In the genomic region with DNA sequence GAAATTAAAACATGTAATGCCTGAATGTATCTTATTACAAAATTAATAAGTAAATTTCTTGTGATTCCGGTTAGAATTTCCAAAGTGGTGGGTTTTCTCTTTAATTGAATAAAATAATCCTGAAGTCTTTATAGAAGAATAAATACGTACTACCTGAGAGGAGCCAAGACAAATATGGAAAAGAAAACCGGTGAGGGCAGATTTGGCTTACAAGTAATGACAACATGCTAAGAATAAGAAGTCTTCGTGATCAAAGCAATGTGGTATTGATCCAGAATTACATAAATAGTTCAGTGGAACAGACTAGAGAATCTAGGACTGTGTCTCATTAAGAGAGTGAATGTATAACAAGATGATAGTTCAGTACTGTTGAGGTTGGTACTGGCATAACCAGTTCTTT, we compare ENCODE assay signal across 22 cellular contexts.
DNase-seq lines count a peak whose midpoint lies in the region; ATAC-seq, FAIRE-seq and TF ChIP-seq lines count a peak whose summit lies in the region.
"Had no signal": no experiment of that assay in that cellular context is flagged by ENCODE, and none has a peak within 500 bp of the region (broad histone marks: within the 10 kb centered on the region; RNA-seq: fewer than 3 reads in every experiment).

No MANE protein-coding gene starts in this region.

- H3K9ac ChIP-seq in OCI-LY3 (ENCODE audit: low read length), result no peak overlapping the region
- H3K9ac ChIP-seq: SK-N-SH had no signal

- H3K27me3 ChIP-seq in OCI-LY3 (ENCODE audit: low read depth, low read length) (no peaks in the 10 kb centered on the region), bronchial epithelial cell (ENCODE audit: control insufficient read depth, insufficient read depth, low read length) (no peaks in the 10 kb centered on the region), pancreas (no peaks in the 10 kb centered on the region)

- H3K27ac ChIP-seq in OCI-LY3 (ENCODE audit: low read length) (no peak overlapping the region), pancreas (peak overlapping the region in 3 of 4 donors; percentile 13 to 37 (median 16))
- H3K27ac ChIP-seq: A549 had no signal

- intact Hi-C loops in Calu3 (cut with micrococcal nuclease; ENCODE audit: unreplicated experiment), result loop anchor here (2.0 kb wide), 1 partner anchor 15 kb away; no protein-coding TSS in a partner anchor
- intact Hi-C loops in pancreas (cut with DNase I), result no loop called here

- H3K27ac Mint-ChIP-seq in Calu3 (ENCODE audit: unreplicated experiment), result peak overlapping the region; percentile 57
- no peak overlapping the region for H3K27ac Mint-ChIP-seq in activated T-helper 17 cell treated with anti-CD3 and anti-CD28 coated beads, Interleukin-2, amount 50 U/mL, for 72 hours
- H3K27ac Mint-ChIP-seq: B cell had no signal

- H3K9me3 ChIP-seq in OCI-LY3 (ENCODE audit: insufficient read depth, low read length) (no peaks in the 10 kb centered on the region), pancreas (no peaks in the 10 kb centered on the region)
- H3K9me3 ChIP-seq: A549, SK-N-SH had no signal

- FAIRE-seq in bronchial epithelial cell (lab: Jason Lieb, UNC), result no peak
- FAIRE-seq in pancreas (lab: Jason Lieb, UNC), result no peak
- FAIRE-seq: A549, H54, HepG2 had no signal

- H3K36me3 ChIP-seq in OCI-LY3 (replicated peaks; ENCODE audit: low read depth, low read length), result no peaks in the 10 kb centered on the region
- H3K36me3 ChIP-seq in bronchial epithelial cell (ENCODE audit: control insufficient read depth, insufficient read depth, low read length), result no peaks in the 10 kb centered on the region
- H3K36me3 ChIP-seq in pancreas, result no peaks in the 10 kb centered on the region

- no peaks in the 10 kb centered on the region for H3K27me3 Mint-ChIP-seq in Calu3 (ENCODE audit: unreplicated experiment)
- H3K27me3 Mint-ChIP-seq in activated T-helper 17 cell treated with anti-CD3 and anti-CD28 coated beads, Interleukin-2, amount 50 U/mL, for 72 hours, result peaks cover 14% of the 10 kb centered on the region
- H3K27me3 Mint-ChIP-seq: B cell had no signal

- peak; percentile 72 to 82 (median 72) for ATAC-seq in pancreas
- no peak for ATAC-seq in HG02840 (IDR thresholded peaks at IDR 0.05; ENCODE audit: low FRiP score, unreplicated experiment)
- ATAC-seq in activated T-helper 17 cell treated with anti-CD3 and anti-CD28 coated beads, Interleukin-2, amount 50 U/mL, for 72 hours (replicated peaks), result no peak
- ATAC-seq: A549, HepG2 had no signal

- H3K4me3 ChIP-seq in OCI-LY3 (ENCODE audit: low read length) (no peak overlapping the region), bronchial epithelial cell (ENCODE audit: low read depth, low read length) (no peak overlapping the region), pancreas (no peak overlapping the region)
- H3K4me3 ChIP-seq: A549 had no signal

- H3K4me3 Mint-ChIP-seq in Calu3 (ENCODE audit: low read depth, unreplicated experiment), result peak overlapping the region; percentile 9
- H3K4me3 Mint-ChIP-seq in activated T-helper 17 cell treated with anti-CD3 and anti-CD28 coated beads, Interleukin-2, amount 50 U/mL, for 72 hours, result no peak overlapping the region

- TF ChIP-seq CTCF in Calu3 (IDR thresholded peaks at IDR 0.05; ENCODE audit: unreplicated experiment) (no peak), OCI-LY3 (IDR thresholded peaks at IDR 0.05; ENCODE audit: low read depth, low read length) (no peak), bronchial epithelial cell (IDR thresholded peaks at IDR 0.05; ENCODE audit: insufficient read depth, low read length, severe bottlenecking) (no peak), pancreas (IDR thresholded peaks at IDR 0.05) (no peak)

- H3K4me2 ChIP-seq in OCI-LY3 (ENCODE audit: low read length), result 0 out of 2 replicates have a peak overlapping the region, but pooled peaks have one; percentile 52
- H3K4me2 ChIP-seq: A549, SK-N-SH had no signal

- H3K4me1 Mint-ChIP-seq in Calu3 (ENCODE audit: low read depth, unreplicated experiment), result peaks cover 92% of the 10 kb centered on the region
- H3K4me1 Mint-ChIP-seq in activated T-helper 17 cell treated with anti-CD3 and anti-CD28 coated beads, Interleukin-2, amount 50 U/mL, for 72 hours, result peaks cover 5% of the 10 kb centered on the region

- peaks cover 28% of the 10 kb centered on the region for H3K36me3 Mint-ChIP-seq in Calu3 (ENCODE audit: insufficient read depth, unreplicated experiment)
- no peaks in the 10 kb centered on the region for H3K36me3 Mint-ChIP-seq in activated T-helper 17 cell treated with anti-CD3 and anti-CD28 coated beads, Interleukin-2, amount 50 U/mL, for 72 hours (ENCODE audit: low read depth)

- H3K9me3 Mint-ChIP-seq in Calu3 (ENCODE audit: low read depth, unreplicated experiment), result no peaks in the 10 kb centered on the region
- no peaks in the 10 kb centered on the region for H3K9me3 Mint-ChIP-seq in activated T-helper 17 cell treated with anti-CD3 and anti-CD28 coated beads, Interleukin-2, amount 50 U/mL, for 72 hours

- WGBS in pancreas, 2 donors, result 16 to 18% methylated on average over 4 of the region's 4 CpGs

- CTCF ChIA-PET in Calu3 (lab: Charles Lee), result interaction anchor here (0.9 kb wide), 1 partner anchor 13 kb away, joined by 3 read pairs; no protein-coding TSS in a partner anchor

- no peak for DNase-seq in Calu3
- DNase-seq in bronchial epithelial cell (ENCODE audit: low read depth), result peak; percentile 30
- no peak for DNase-seq in pancreas
- DNase-seq in putamen (ENCODE audit: low spot score), result no peak
- no peak for DNase-seq in NCI-H2081 (lab: John Stamatoyannopoulos, UW)
- DNase-seq: DMS79, KBM-7, NCI-H1105, NCI-H146, NCI-H2029, NCI-H226, NCI-H524 treated with DMSO at 0.1 percent for 48 hours, RPMI8226, SHP77 treated with DMSO at 0.1 percent for 48 hours, SK-N-SH had no signal

- peaks cover 63% of the 10 kb centered on the region for H3K4me1 ChIP-seq in OCI-LY3 (ENCODE audit: low read length)
- peaks cover 12 to 41% (median 34%) of the 10 kb centered on the region in 3 donors for H3K4me1 ChIP-seq in pancreas

- peaks cover 25% of the 10 kb centered on the region for H3K79me2 ChIP-seq in OCI-LY3 (ENCODE audit: low read length)

- no TSS peak for BruUV-seq in Calu3 (replicated peaks; lab: Mats Ljungman, UMichigan)

- H2AFZ ChIP-seq in OCI-LY3 (ENCODE audit: low read depth, low read length), result no peak overlapping the region

- no peaks in the 10 kb centered on the region for H4K20me1 ChIP-seq in OCI-LY3 (ENCODE audit: insufficient read depth, low read length)

Comparison
In these comparisons a context has a peak if more than half of its experiments do, and no peak if none do; other contexts are left out.
1. ATAC-seq: peak in pancreas (4 of 4); none in HG02840 (single experiment) and activated T-helper 17 cell treated with anti-CD3 and anti-CD28 coated beads, Interleukin-2, amount 50 U/mL, for 72 hours (single experiment).